12 cellular contexts compared by ENCODE assay signal in the genomic region with DNA sequence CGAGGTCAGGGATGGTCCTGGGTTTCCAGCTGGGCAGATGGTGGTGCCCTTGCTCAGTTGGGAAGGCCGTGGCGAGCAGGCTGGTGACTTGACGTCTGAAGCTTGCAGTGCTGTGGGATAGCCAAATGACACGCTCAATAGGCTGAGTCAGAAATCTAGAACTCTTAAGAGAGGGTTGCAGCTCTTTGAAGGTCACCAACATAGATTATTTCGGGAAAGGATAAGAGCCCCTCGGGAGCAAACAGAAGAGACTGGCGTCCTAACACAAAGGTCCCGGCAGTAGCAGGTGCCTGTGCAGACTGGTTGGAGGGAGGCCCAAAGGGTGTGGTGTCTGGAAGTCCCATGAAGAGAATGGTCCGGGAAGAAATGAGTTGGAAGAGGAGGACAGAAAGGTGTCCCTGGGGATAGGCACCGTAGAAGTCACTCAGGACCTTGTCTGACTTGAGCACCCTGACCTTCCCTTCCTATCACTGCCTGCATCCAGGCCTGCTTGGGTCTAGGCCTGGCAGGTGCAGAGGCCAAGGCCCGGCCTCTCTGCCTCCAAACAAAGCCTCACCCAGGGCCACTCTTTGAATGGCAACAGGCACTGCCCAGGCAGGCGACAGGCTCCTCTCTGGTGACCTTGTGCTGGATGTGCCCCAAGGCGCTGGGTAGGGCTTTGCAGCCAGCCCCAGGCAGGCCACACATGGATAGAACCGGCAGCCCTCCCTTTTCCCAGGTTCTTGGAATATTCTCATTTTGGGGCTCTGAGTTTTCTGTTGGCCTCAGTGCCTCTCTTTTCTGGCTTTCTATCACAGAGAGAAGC. TPM values are rescaled to one million over a fixed set of nuclear protein-coding genes. Genes with fewer than 3 reads are reported as not detected.
DNase-seq lines count a peak whose midpoint lies in the region; ATAC-seq and TF ChIP-seq lines count a peak whose summit lies in the region.
"Had no signal": no experiment of that assay in that cellular context is flagged by ENCODE, and none has a peak within 500 bp of the region (broad histone marks: within the 10 kb centered on the region; RNA-seq: fewer than 3 reads in every experiment).

No MANE protein-coding gene starts in this region.

- H3K27me3 ChIP-seq in cardiac muscle cell, result no peaks in the 10 kb centered on the region
- H3K27me3 ChIP-seq: SJSA1 had no signal

- no peak for TF ChIP-seq CTCF in activated CD8-positive, alpha-beta T cell treated with anti-CD3 and anti-CD28 coated beads for 36 hours (IDR thresholded peaks at IDR 0.05)
- no peak for TF ChIP-seq CTCF in cardiac muscle cell (IDR thresholded peaks at IDR 0.05; ENCODE audit: low read depth, low read length)
- TF ChIP-seq CTCF in osteocyte (IDR thresholded peaks at IDR 0.05), result no peak
- no peak for TF ChIP-seq CTCF in RWPE1 (conservative IDR thresholded peaks at IDR 0.05; ENCODE audit: low read depth)
- TF ChIP-seq CTCF in natural killer cell (IDR thresholded peaks at IDR 0.05), result no peak

- H3K27me3 Mint-ChIP-seq in activated CD8-positive, alpha-beta T cell treated with anti-CD3 and anti-CD28 coated beads, Interleukin-2, amount 10 ng/mL, durations not matched to agents 7 days and 5 days (ENCODE audit: low read depth), result no peaks in the 10 kb centered on the region
- H3K27me3 Mint-ChIP-seq in activated CD8-positive, alpha-beta T cell treated with anti-CD3 and anti-CD28 coated beads for 36 hours, result no peaks in the 10 kb centered on the region
- no peaks in the 10 kb centered on the region for H3K27me3 Mint-ChIP-seq in osteocyte (ENCODE audit: unreplicated experiment)
- H3K27me3 Mint-ChIP-seq in natural killer cell (ENCODE audit: low read depth in 2 of 2), result no peaks in the 10 kb centered on the region

- no peak for DNase-seq in activated CD8-positive, alpha-beta T cell treated with anti-CD3 and anti-CD28 coated beads, Interleukin-2, amount 10 ng/mL, durations not matched to agents 7 days and 5 days
- no peak for DNase-seq in activated CD8-positive, alpha-beta T cell treated with anti-CD3 and anti-CD28 coated beads for 36 hours
- no peak for DNase-seq in cardiac muscle cell (ENCODE audit: low read depth in 1 of 2, low spot score in 1 of 2)
- DNase-seq in osteocyte (ENCODE audit: extremely low spot score, unreplicated experiment), result no peak
- no peak for DNase-seq in RWPE1 (ENCODE audit: low spot score)
- no peak for DNase-seq in natural killer cell
- DNase-seq in activated effector memory CD4-positive, alpha-beta T cell treated with anti-CD3 and anti-CD28 coated beads, Interleukin-2, amount 50 U/mL, for 16 hours, result no peak
- DNase-seq: 8988T; NCI-H1694; stimulated activated CD4-positive, alpha-beta T cell treated with anti-CD3 and anti-CD28 coated beads, Interleukin-1b, Interleukin-23, amount 100 ng/mL, for 48 hours had no signal

- no peaks in the 10 kb centered on the region for H3K36me3 ChIP-seq in cardiac muscle cell

- no peaks in the 10 kb centered on the region for H3K36me3 Mint-ChIP-seq in activated CD8-positive, alpha-beta T cell treated with anti-CD3 and anti-CD28 coated beads, Interleukin-2, amount 10 ng/mL, durations not matched to agents 7 days and 5 days (ENCODE audit: low read depth)
- H3K36me3 Mint-ChIP-seq in activated CD8-positive, alpha-beta T cell treated with anti-CD3 and anti-CD28 coated beads for 36 hours (ENCODE audit: low read depth), result no peaks in the 10 kb centered on the region
- H3K36me3 Mint-ChIP-seq in osteocyte (ENCODE audit: unreplicated experiment) (no peaks in the 10 kb centered on the region), natural killer cell (no peaks in the 10 kb centered on the region)

- intact Hi-C loops in activated CD8-positive, alpha-beta T cell treated with anti-CD3 and anti-CD28 coated beads for 36 hours (cut with micrococcal nuclease), result no loop called here
- intact Hi-C loops in natural killer cell (cut with micrococcal nuclease), result no loop called here

- H3K9me3 Mint-ChIP-seq in activated CD8-positive, alpha-beta T cell treated with anti-CD3 and anti-CD28 coated beads, Interleukin-2, amount 10 ng/mL, durations not matched to agents 7 days and 5 days (ENCODE audit: insufficient read depth), result no peaks in the 10 kb centered on the region
- H3K9me3 Mint-ChIP-seq in activated CD8-positive, alpha-beta T cell treated with anti-CD3 and anti-CD28 coated beads for 36 hours, result no peaks in the 10 kb centered on the region
- H3K9me3 Mint-ChIP-seq in osteocyte (ENCODE audit: unreplicated experiment), result no peaks in the 10 kb centered on the region
- no peaks in the 10 kb centered on the region for H3K9me3 Mint-ChIP-seq in natural killer cell

- no peak for ATAC-seq in activated CD8-positive, alpha-beta T cell treated with anti-CD3 and anti-CD28 coated beads, Interleukin-2, amount 10 ng/mL, durations not matched to agents 7 days and 5 days
- no peak for ATAC-seq in activated CD8-positive, alpha-beta T cell treated with anti-CD3 and anti-CD28 coated beads for 36 hours
- ATAC-seq in natural killer cell (no peak), HG03439 (IDR thresholded peaks at IDR 0.05; ENCODE audit: unreplicated experiment) (no peak)

- H3K4me3 ChIP-seq in cardiac muscle cell, result no peak overlapping the region
- H3K4me3 ChIP-seq: SJSA1 had no signal

- no peaks in the 10 kb centered on the region for H3K9me3 ChIP-seq in cardiac muscle cell (ENCODE audit: low read depth)
- H3K9me3 ChIP-seq: SJSA1 had no signal

- H3K27ac ChIP-seq in cardiac muscle cell, result peak overlapping the region; percentile 34
- no peak overlapping the region for H3K27ac ChIP-seq in RWPE1
- H3K27ac ChIP-seq: SJSA1 had no signal

- H3K4me3 Mint-ChIP-seq in activated CD8-positive, alpha-beta T cell treated with anti-CD3 and anti-CD28 coated beads, Interleukin-2, amount 10 ng/mL, durations not matched to agents 7 days and 5 days, result no peak overlapping the region
- no peak overlapping the region for H3K4me3 Mint-ChIP-seq in activated CD8-positive, alpha-beta T cell treated with anti-CD3 and anti-CD28 coated beads for 36 hours
- no peak overlapping the region for H3K4me3 Mint-ChIP-seq in osteocyte (ENCODE audit: unreplicated experiment)
- no peak overlapping the region for H3K4me3 Mint-ChIP-seq in natural killer cell

- POLR2A ChIA-PET in activated CD8-positive, alpha-beta T cell treated with anti-CD3 and anti-CD28 coated beads, Interleukin-2, amount 10 ng/mL, durations not matched to agents 7 days and 5 days (lab: Charles Lee), result no interaction called here
- POLR2A ChIA-PET in activated CD8-positive, alpha-beta T cell treated with anti-CD3 and anti-CD28 coated beads for 36 hours (lab: Charles Lee), result no interaction called here
- POLR2A ChIA-PET in RWPE1 (lab: Yijun Ruan, JAX; ENCODE audit: low non-redundant PET), result no interaction called here

- peaks cover 17% of the 10 kb centered on the region for H3K4me1 ChIP-seq in cardiac muscle cell (ENCODE audit: low read depth)

- H3K27ac Mint-ChIP-seq in activated CD8-positive, alpha-beta T cell treated with anti-CD3 and anti-CD28 coated beads, Interleukin-2, amount 10 ng/mL, durations not matched to agents 7 days and 5 days, result peak overlapping the region; percentile 34
- no peak overlapping the region for H3K27ac Mint-ChIP-seq in activated CD8-positive, alpha-beta T cell treated with anti-CD3 and anti-CD28 coated beads for 36 hours
- H3K27ac Mint-ChIP-seq in osteocyte (ENCODE audit: unreplicated experiment) (peak overlapping the region; percentile 81), natural killer cell (peak overlapping the region in 1 of 2 donors; percentile 33)

- CTCF ChIA-PET in activated CD8-positive, alpha-beta T cell treated with anti-CD3 and anti-CD28 coated beads, Interleukin-2, amount 10 ng/mL, durations not matched to agents 7 days and 5 days (lab: Charles Lee), result interaction anchor here (1.3 to 4.2 kb wide), 4 partner anchors 9 to 384 kb away, joined by 3 to 36 read pairs (median 4); no protein-coding TSS in a partner anchor
- CTCF ChIA-PET in activated CD8-positive, alpha-beta T cell treated with anti-CD3 and anti-CD28 coated beads for 36 hours (lab: Charles Lee), result interaction anchor here (1.2 kb wide), 1 partner anchor 10 kb away, joined by 3 read pairs; no protein-coding TSS in a partner anchor
- CTCF ChIA-PET in RWPE1 (lab: Yijun Ruan, JAX), result no interaction called here

- H3K4me1 Mint-ChIP-seq in activated CD8-positive, alpha-beta T cell treated with anti-CD3 and anti-CD28 coated beads, Interleukin-2, amount 10 ng/mL, durations not matched to agents 7 days and 5 days (ENCODE audit: low read depth), result peaks cover 31% of the 10 kb centered on the region
- H3K4me1 Mint-ChIP-seq in activated CD8-positive, alpha-beta T cell treated with anti-CD3 and anti-CD28 coated beads for 36 hours (ENCODE audit: low read depth), result peaks cover 15% of the 10 kb centered on the region
- H3K4me1 Mint-ChIP-seq in osteocyte (ENCODE audit: unreplicated experiment) (peaks cover 45% of the 10 kb centered on the region), natural killer cell (peaks cover 12 to 23% of the 10 kb centered on the region in 2 donors)

RNA-seq across cellular contexts. Expression of a gene that starts 18.6 kb away (rescaled TPM):
- total RNA-seq in activated CD8-positive, alpha-beta T cell treated with anti-CD3 and anti-CD28 coated beads, Interleukin-2, amount 10 ng/mL, durations not matched to agents 7 days and 5 days, result 1 to 10 TPM; 2.1 to 2.2 TPM
- total RNA-seq in activated CD8-positive, alpha-beta T cell treated with anti-CD3 and anti-CD28 coated beads for 36 hours, result 1 to 10 TPM; 4.8 TPM
- 100 and 112 TPM in 2 replicates for total RNA-seq in cardiac muscle cell
- 68.0 and 90.4 TPM in 2 replicates for polyA plus RNA-seq in cardiac muscle cell
- total RNA-seq in osteocyte, result 26.0 and 29.5 TPM in 2 replicates
- total RNA-seq in natural killer cell, result 1 to 10 TPM in 2 of 3 donors, under 1 TPM in 1; 0.82 to 1.5 (median 1.5) TPM

RNA-seq across cellular contexts. Expression of a gene that starts 50.5 kb away (rescaled TPM):
- total RNA-seq in activated CD8-positive, alpha-beta T cell treated with anti-CD3 and anti-CD28 coated beads, Interleukin-2, amount 10 ng/mL, durations not matched to agents 7 days and 5 days, result 100 to 1,000 TPM; 110 to 112 TPM
- 10 to 100 TPM; 32.8 to 36.7 TPM for total RNA-seq in activated CD8-positive, alpha-beta T cell treated with anti-CD3 and anti-CD28 coated beads for 36 hours
- total RNA-seq in cardiac muscle cell (10.0 and 18.9 TPM in 2 replicates), osteocyte (177 and 185 TPM in 2 replicates), natural killer cell (10 to 100 TPM; 71.7 to 94.2 (median 73.9) TPM)
- polyA plus RNA-seq in cardiac muscle cell, result 16.7 and 28.6 TPM in 2 replicates
